Comparison of ENCODE assay signal across 8 cellular contexts in the genomic region with DNA sequence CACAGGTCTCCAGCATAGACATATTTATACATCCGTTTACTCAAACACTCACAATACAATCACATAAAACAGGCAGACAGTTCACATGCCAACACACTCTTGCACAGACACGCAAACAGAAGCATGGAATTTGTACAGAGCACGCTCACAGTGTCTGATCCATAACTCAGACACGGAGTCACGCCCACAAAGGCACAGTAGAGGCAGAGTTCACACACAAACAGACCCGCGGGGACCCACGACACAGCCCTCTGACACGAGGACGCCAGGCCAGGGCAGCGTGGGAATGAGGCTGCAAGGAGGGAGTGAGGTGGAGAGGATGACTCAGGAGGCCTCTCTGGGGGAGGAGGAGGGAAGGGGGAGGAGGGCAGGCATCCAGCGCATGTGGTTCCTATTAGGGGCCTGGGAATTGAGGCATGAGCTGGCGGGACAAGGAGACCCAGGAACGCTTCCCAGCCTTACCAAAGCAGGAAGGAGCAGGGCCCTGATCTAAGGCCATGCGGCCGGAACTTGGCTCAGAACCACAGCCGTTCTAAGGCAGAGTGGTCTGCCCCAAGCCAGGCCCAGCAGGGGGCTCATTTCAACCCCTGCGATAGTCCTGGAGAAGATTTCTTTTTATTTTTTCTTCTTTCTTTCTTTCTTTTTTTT. TPM values are rescaled to one million over a fixed set of nuclear protein-coding genes. Genes with fewer than 3 reads are reported as not detected.
DNase-seq lines count a peak whose midpoint lies in the region; ATAC-seq lines count a peak whose summit lies in the region.

No MANE protein-coding gene starts in this region.

- ATAC-seq in HG02571 (IDR thresholded peaks at IDR 0.05; ENCODE audit: unreplicated experiment): no peak

- peak overlapping the region; percentile 60 for H3K27ac ChIP-seq in caudate nucleus (ENCODE audit: low read depth, low read length)

- DNase-seq in HT1080 (ENCODE audit: low read depth) (peak; percentile 84), caudate nucleus (lab: John Stamatoyannopoulos, UW) (peak in 53 of 61 donors; percentile 10 to 88 (median 53)), kidney tubule cell (ENCODE audit: low spot score) (peak; percentile 77), superior temporal gyrus (ENCODE audit: extremely low spot score) (peak; percentile 31), COR-L47 (lab: John Stamatoyannopoulos, UW) (no peak), Kasumi-1 (lab: John Stamatoyannopoulos, UW) (no peak), NCI-H1105 treated with DMSO at 0.1 percent for 48 hours (lab: John Stamatoyannopoulos, UW) (no peak)

RNA-seq across cellular contexts. Expression of gene OLFM2, which starts 9.1 kb away (rescaled TPM):
- total RNA-seq in HT1080 (2014; rRNA removed; shearing (Covaris generic)): not detected in 2 replicates
- polyA plus RNA-seq in HT1080 (2015; cell fraction: cytosol; rRNA removed): 0.14 and 0.24 TPM in 2 replicates
- 0.07 TPM in 1 of 2 replicates, not detected in the other for polyA plus RNA-seq in HT1080 (2015; cell fraction: nucleus; rRNA removed)

Comparison
In these comparisons a context has a peak if more than half of its experiments do, and no peak if none do; other contexts are left out.
1. DNase-seq: peak in HT1080 (single experiment), caudate nucleus (53 of 61), kidney tubule cell (single experiment) and superior temporal gyrus (single experiment); none in COR-L47 (single experiment), Kasumi-1 (0 of 2) and NCI-H1105 treated with DMSO at 0.1 percent for 48 hours (single experiment).